Comparison of ENCODE assay signal across 2 cellular contexts in genomic region chr15:77665530-77666295, GRCh38.
TF ChIP-seq lines count a peak whose summit lies in the region.

No MANE protein-coding gene starts in this region.

TF ChIP-seq in GM12878, 131 proteins besides CTCF, POLR2A, EP300 and RAD21:
- TF ChIP-seq ZNF24 (IDR thresholded peaks at IDR 0.05) = peak; percentile 61
- no peak for TF ChIP-seq NR2C2 (IDR thresholded peaks at IDR 0.05; ENCODE audit: borderline replicate concordance, control insufficient read depth, insufficient read length, low read depth)
- TF ChIP-seq MYB (IDR thresholded peaks at IDR 0.05; ENCODE audit: borderline replicate concordance, low read depth, low read length) = no peak
- TF ChIP-seq MEF2A (IDR thresholded peaks at IDR 0.05; ENCODE audit: insufficient read depth, low read depth, low read length) = no peak
TF ChIP-seq in GM12878: peak in this region for 1.

TF ChIP-seq in H1, 55 proteins besides CTCF, POLR2A, EP300 and RAD21:
- no peak for TF ChIP-seq USF2 (IDR thresholded peaks at IDR 0.05; ENCODE audit: low read length)
- no peak for TF ChIP-seq RBBP5 (IDR thresholded peaks at IDR 0.05; ENCODE audit: borderline replicate concordance, low read depth, low read length)
- no peak for TF ChIP-seq SP4 (IDR thresholded peaks at IDR 0.05; ENCODE audit: low read length)
- no peak for TF ChIP-seq KDM4A (IDR thresholded peaks at IDR 0.05; ENCODE audit: low read depth, low read length, severe bottlenecking)
- no peak for TF ChIP-seq NANOG (IDR thresholded peaks at IDR 0.05; ENCODE audit: insufficient read depth, low read depth, low read length, poor library complexity, severe bottlenecking)
TF ChIP-seq in H1: peak in this region for 0.
